Comparison of ENCODE assay signal across 8 cellular contexts in genomic region chr21:44874497-44875331, GRCh38. TPM values are rescaled to one million over a fixed set of nuclear protein-coding genes. Genes with fewer than 3 reads are reported as not detected.
DNase-seq lines count a peak whose midpoint lies in the region; ATAC-seq and TF ChIP-seq lines count a peak whose summit lies in the region.

No MANE protein-coding gene starts in this region.

- peak; percentile 19 for ATAC-seq in GM21528 (IDR thresholded peaks at IDR 0.05; ENCODE audit: low FRiP score, unreplicated experiment)

- H3K27ac ChIP-seq in C4-2B (peak overlapping the region; percentile 88; the same call in 1 of the 2 replicates), caudate nucleus (ENCODE audit: low read depth, low read length) (peak overlapping the region; percentile 84)

- no peak for TF ChIP-seq CTCF in C4-2B (conservative IDR thresholded peaks at IDR 0.05)

- DNase-seq in RPMI7951 (ENCODE audit: low read depth) (peak; percentile 49), caudate nucleus (lab: John Stamatoyannopoulos, UW) (peak in 9 of 61 donors; percentile 18 to 46 (median 32)), kidney tubule cell (ENCODE audit: low spot score) (peak; percentile 63), cerebellum (ENCODE audit: low spot score) (no peak), SW480 (ENCODE audit: low spot score) (no peak)
- peak; percentile 36 for DNase-seq in stimulated activated CD4-positive, alpha-beta T cell treated with anti-CD3 and anti-CD28 coated beads, Interleukin-4, amount 100 ng/mL, for 24 hours

RNA-seq across cellular contexts. Expression of gene PTTG1IP, which starts 1.2 kb away (rescaled TPM):
- total RNA-seq in RPMI7951 (2014; rRNA removed; shearing (Covaris generic)): 241 and 255 TPM in 2 replicates
- 93.7 TPM for total RNA-seq in cerebellum

RNA-seq across cellular contexts. Expression of gene ITGB2, which starts 46.0 kb away (rescaled TPM):
- total RNA-seq in RPMI7951 (2014; rRNA removed; shearing (Covaris generic)): not detected in 2 replicates
- 6.8 TPM for total RNA-seq in cerebellum

RNA-seq across cellular contexts. Expression of gene SUMO3, which starts 56.9 kb away (rescaled TPM):
- 88.6 and 100.0 TPM in 2 replicates for total RNA-seq in RPMI7951 (2014; rRNA removed; shearing (Covaris generic))
- 43.8 TPM for total RNA-seq in cerebellum

Comparison
In these comparisons a context has a peak if more than half of its experiments do, and no peak if none do; other contexts are left out.
1. DNase-seq: peak in RPMI7951 (single experiment), kidney tubule cell (single experiment) and stimulated activated CD4-positive, alpha-beta T cell treated with anti-CD3 and anti-CD28 coated beads, Interleukin-4, amount 100 ng/mL, for 24 hours (single experiment); none in cerebellum (single experiment) and SW480 (single experiment).